20 cellular contexts compared by ENCODE assay signal in genomic region chr2:3421053-3421452, GRCh38.
"Had no signal": no experiment of that assay in that cellular context is flagged by ENCODE, and none has a peak within 500 bp of the region (broad histone marks: within the 10 kb centered on the region; RNA-seq: fewer than 3 reads in every experiment).

No MANE protein-coding gene starts in this region.

- H3K27me3 Mint-ChIP-seq: activated B cell treated with CpG ODN at 0.5 μM for 24 hours; activated CD4-positive, alpha-beta T cell treated with anti-CD3 and anti-CD28 coated beads, Interleukin-2, amount 10 ng/mL, durations not matched to agents 24 days and 14 days; dendritic cell treated with granulocyte-macrophage colony-stimulating factor and Interleukin-4, amounts not matched to agents 40 ng/mL and 50 ng/mL, for 4 days had no signal

- H3K27ac ChIP-seq: epithelial cell of prostate, ovary, thoracic aorta had no signal

- H3K36me3 ChIP-seq: ovary had no signal

- ATAC-seq: activated CD8-positive, alpha-beta T cell treated with anti-CD3 and anti-CD28 coated beads, Interleukin-2, amount 10 ng/mL, durations not matched to agents 7 days and 5 days; activated naive CD4-positive, alpha-beta T cell treated with anti-CD3 and anti-CD28 coated beads, Interleukin-2, amount 50 U/mL, for 72 hours; activated T-cell treated with anti-CD3 and anti-CD28 coated beads, Interleukin-2, amount 50 U/mL, for 72 hours had no signal

- DNase-seq: activated B cell treated with CpG ODN at 0.5 μM for 24 hours; activated CD4-positive, alpha-beta T cell treated with anti-CD3 and anti-CD28 coated beads, Interleukin-2, amount 10 ng/mL, durations not matched to agents 24 days and 14 days; activated CD8-positive, alpha-beta memory T cell treated with anti-CD3 and anti-CD28 coated beads, Interleukin-2, amount 50 U/mL, for 48 hours; activated CD8-positive, alpha-beta T cell treated with anti-CD3 and anti-CD28 coated beads, Interleukin-2, amount 10 ng/mL, durations not matched to agents 7 days and 5 days; activated gamma-delta T cell; activated T-cell treated with anti-CD3 and anti-CD28 coated beads, Interleukin-2, amount 50 U/mL, for 72 hours; effector memory CD4-positive, alpha-beta T cell; hypothalamus; kidney glomerular epithelial cell; midbrain; ovary; sigmoid colon; stimulated activated CD4-positive, alpha-beta T cell treated with anti-CD3 and anti-CD28 coated beads, Interleukin-2, amount 100 ng/mL, for 24 hours; T-helper 2 cell had no signal

- H3K4me3 Mint-ChIP-seq: activated B cell treated with CpG ODN at 0.5 μM for 24 hours; activated CD4-positive, alpha-beta T cell treated with anti-CD3 and anti-CD28 coated beads, Interleukin-2, amount 10 ng/mL, durations not matched to agents 24 days and 14 days; activated CD8-positive, alpha-beta T cell treated with anti-CD3 and anti-CD28 coated beads, Interleukin-2, amount 10 ng/mL, durations not matched to agents 7 days and 5 days; activated T-cell treated with anti-CD3 and anti-CD28 coated beads, Interleukin-2, amount 50 U/mL, for 72 hours; dendritic cell treated with granulocyte-macrophage colony-stimulating factor and Interleukin-4, amounts not matched to agents 40 ng/mL and 50 ng/mL, for 4 days; neural crest cell had no signal

- H3K4me3 ChIP-seq: lung, ovary, sigmoid colon, thoracic aorta had no signal

- H3K9me3 ChIP-seq: ovary, sigmoid colon, thoracic aorta had no signal

- H3K27ac Mint-ChIP-seq: activated B cell treated with CpG ODN at 0.5 μM for 24 hours; activated CD4-positive, alpha-beta T cell treated with anti-CD3 and anti-CD28 coated beads, Interleukin-2, amount 10 ng/mL, durations not matched to agents 24 days and 14 days; activated CD8-positive, alpha-beta T cell treated with anti-CD3 and anti-CD28 coated beads, Interleukin-2, amount 10 ng/mL, durations not matched to agents 7 days and 5 days; activated naive CD4-positive, alpha-beta T cell treated with anti-CD3 and anti-CD28 coated beads, Interleukin-2, amount 50 U/mL, for 72 hours; activated T-cell treated with anti-CD3 and anti-CD28 coated beads, Interleukin-2, amount 50 U/mL, for 72 hours; dendritic cell treated with granulocyte-macrophage colony-stimulating factor and Interleukin-4, amounts not matched to agents 40 ng/mL and 50 ng/mL, for 4 days had no signal

- H3K27me3 ChIP-seq: ovary, sigmoid colon had no signal

- H3K9me3 Mint-ChIP-seq: activated B cell treated with CpG ODN at 0.5 μM for 24 hours; activated CD4-positive, alpha-beta T cell treated with anti-CD3 and anti-CD28 coated beads, Interleukin-2, amount 10 ng/mL, durations not matched to agents 24 days and 14 days; activated naive CD4-positive, alpha-beta T cell treated with anti-CD3 and anti-CD28 coated beads, Interleukin-2, amount 50 U/mL, for 72 hours; activated T-cell treated with anti-CD3 and anti-CD28 coated beads, Interleukin-2, amount 50 U/mL, for 72 hours; dendritic cell treated with granulocyte-macrophage colony-stimulating factor and Interleukin-4, amounts not matched to agents 40 ng/mL and 50 ng/mL, for 4 days; neural crest cell had no signal

- H3K4me1 Mint-ChIP-seq: neural crest cell had no signal
